11 cellular contexts compared by ENCODE assay signal in the genomic region with DNA sequence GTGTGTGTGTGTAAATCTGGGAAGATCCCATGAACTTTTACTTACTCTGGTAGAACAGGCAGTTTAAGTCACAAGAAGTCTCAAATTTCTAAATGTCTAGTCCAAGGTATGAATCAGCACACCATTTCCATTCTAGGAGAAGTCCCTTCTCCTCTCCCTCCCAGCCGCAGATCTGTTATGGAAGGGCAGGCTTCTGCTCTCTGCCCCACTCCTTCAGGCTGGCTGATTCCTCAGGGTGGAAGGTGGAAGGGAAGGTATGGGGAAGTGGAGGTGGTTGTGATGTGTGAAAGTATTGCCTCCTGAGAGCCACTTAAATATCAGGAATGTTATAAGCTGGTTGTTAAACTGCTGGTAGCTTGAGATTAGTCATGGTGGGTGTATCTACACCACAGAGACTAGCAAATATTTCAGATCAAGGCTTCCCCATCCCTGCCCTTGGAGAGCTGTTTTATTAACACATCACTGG. TPM values are rescaled to one million over a fixed set of nuclear protein-coding genes. Genes with fewer than 3 reads are reported as not detected.
DNase-seq lines count a peak whose midpoint lies in the region; ATAC-seq and TF ChIP-seq lines count a peak whose summit lies in the region.
"Had no signal": no experiment of that assay in that cellular context is flagged by ENCODE, and none has a peak within 500 bp of the region (broad histone marks: within the 10 kb centered on the region; RNA-seq: fewer than 3 reads in every experiment).

No MANE protein-coding gene starts in this region.

- H3K4me3 Mint-ChIP-seq in CD4-positive, alpha-beta T cell = no peak overlapping the region

- intact Hi-C loops in Right ventricle myocardium superior (cut with DNase I) = no loop called here
- intact Hi-C loops in cardiac septum (cut with DNase I) = no loop called here
- intact Hi-C loops in CD4-positive, alpha-beta T cell (cut with DNase I, micrococcal nuclease) = no loop called here

- DNase-seq in Right ventricle myocardium superior (no peak), cardiac septum (ENCODE audit: low spot score) (no peak), dermis blood vessel endothelial cell (peak; percentile 13), caudate nucleus (lab: John Stamatoyannopoulos, UW) (no peak), NCI-H128 (lab: John Stamatoyannopoulos, UW; ENCODE audit: unreplicated experiment) (no peak), cerebellar nuclear complex (lab: John Stamatoyannopoulos, UW) (no peak)
- DNase-seq in CD4-positive, alpha-beta T cell = no peak

- no peak overlapping the region for H3K9ac ChIP-seq in mucosa of rectum (ENCODE audit: low read depth in 1 of 2, low read length in 2 of 2)

- POLR2A ChIA-PET in CD4-positive, alpha-beta T cell (lab: Charles Lee) = no interaction called here

- no peaks in the 10 kb centered on the region for H3K9me3 Mint-ChIP-seq in CD4-positive, alpha-beta T cell

- ATAC-seq in Right ventricle myocardium superior (ENCODE audit: poor library complexity) = peak; percentile 43
- ATAC-seq in CD4-positive, alpha-beta T cell (ENCODE audit: poor library complexity) = no peak

- H3K27ac ChIP-seq in mucosa of rectum (ENCODE audit: low read depth in 2 of 2, low read length in 2 of 2) (peak overlapping the region; percentile 34 to 56), caudate nucleus (ENCODE audit: low read depth, low read length) (no peak overlapping the region)
- H3K27ac ChIP-seq in CD4-positive, alpha-beta T cell (ENCODE audit: low read depth, low read length) = no peak overlapping the region

- no peak for TF ChIP-seq CTCF in CD4-positive, alpha-beta T cell (IDR thresholded peaks at IDR 0.05)

- H3K4me1 ChIP-seq in mucosa of rectum (ENCODE audit: control insufficient read depth in 2 of 2, insufficient read depth in 2 of 2, low read length in 2 of 2) = peaks cover 0 to 3% of the 10 kb centered on the region in 2 donors

- H3K4me1 Mint-ChIP-seq in CD4-positive, alpha-beta T cell (ENCODE audit: low read depth) = no peaks in the 10 kb centered on the region

- H3K27me3 Mint-ChIP-seq in CD4-positive, alpha-beta T cell = peaks cover 7% of the 10 kb centered on the region

- no peaks in the 10 kb centered on the region for H3K36me3 ChIP-seq in mucosa of rectum (ENCODE audit: control insufficient read depth in 2 of 2, insufficient read depth in 2 of 2, low read length in 2 of 2)
- H3K36me3 ChIP-seq: HAP-1 had no signal

- no peaks in the 10 kb centered on the region for H3K9me3 ChIP-seq in mucosa of rectum (ENCODE audit: control insufficient read depth in 2 of 2, low read length in 2 of 2)
- no peaks in the 10 kb centered on the region for H3K9me3 ChIP-seq in CD4-positive, alpha-beta T cell (ENCODE audit: control insufficient read depth, low read length)
- H3K9me3 ChIP-seq: HAP-1 had no signal

- H3K4me3 ChIP-seq in mucosa of rectum (ENCODE audit: low read length in 2 of 2) = no peak overlapping the region
- H3K4me3 ChIP-seq: HAP-1 had no signal

- H3K27me3 ChIP-seq in mucosa of rectum (ENCODE audit: control insufficient read depth in 2 of 2, insufficient read depth in 2 of 2, low read length in 2 of 2) = no peaks in the 10 kb centered on the region
- no peaks in the 10 kb centered on the region for H3K27me3 ChIP-seq in CD4-positive, alpha-beta T cell (ENCODE audit: control insufficient read depth, insufficient read depth, low read length)

- H3K27ac Mint-ChIP-seq in CD4-positive, alpha-beta T cell = no peak overlapping the region

- CTCF ChIA-PET in CD4-positive, alpha-beta T cell (lab: Charles Lee) = interaction anchor here (0.6 kb wide), 1 partner anchor 11 kb away, joined by 5 read pairs; no protein-coding TSS in a partner anchor

- no peaks in the 10 kb centered on the region for H3K36me3 Mint-ChIP-seq in CD4-positive, alpha-beta T cell (ENCODE audit: low read depth)

RNA-seq across cellular contexts. Expression of gene LAMA4, which starts 44.5 kb away (rescaled TPM):
- total RNA-seq in Right ventricle myocardium superior (71.1 TPM), cardiac septum (93.9 TPM), dermis blood vessel endothelial cell (661 and 842 TPM in 2 replicates)
- total RNA-seq in CD4-positive, alpha-beta T cell = not detected

RNA-seq across cellular contexts. Expression of gene RFPL4B, which starts 48.3 kb away (rescaled TPM):
- total RNA-seq in Right ventricle myocardium superior (not detected), cardiac septum (0.11 TPM), dermis blood vessel endothelial cell (under 0.01 TPM in 1 of 2 replicates, not detected in the other)
- total RNA-seq in CD4-positive, alpha-beta T cell = not detected
- total RNA-seq: A673, mucosa of gallbladder had no signal

Comparison
In these comparisons a context has a peak if more than half of its experiments do, and no peak if none do; other contexts are left out.
1. H3K27ac ChIP-seq: peak in mucosa of rectum (2 of 2); none in CD4-positive, alpha-beta T cell (single experiment) and caudate nucleus (single experiment).
2. RNA of gene LAMA4, which starts 44.5 kb away (total RNA-seq): 661 to 842 TPM in dermis blood vessel endothelial cell, 93.9 TPM in cardiac septum (single experiment) and 71.1 TPM in Right ventricle myocardium superior (single experiment); not detected in CD4-positive, alpha-beta T cell; every median in the first group is over 10 times any median in the second.